In genomic region chr4:81676552-81676951, GRCh38 we compare ENCODE assay signal across 19 cellular contexts.
DNase-seq lines count a peak whose midpoint lies in the region; ATAC-seq and TF ChIP-seq lines count a peak whose summit lies in the region.
"Had no signal": no experiment of that assay in that cellular context is flagged by ENCODE, and none has a peak within 500 bp of the region (broad histone marks: within the 10 kb centered on the region; RNA-seq: fewer than 3 reads in every experiment).

No MANE protein-coding gene starts in this region.

- no peaks in the 10 kb centered on the region for H3K36me3 ChIP-seq in suprapubic skin
- H3K36me3 ChIP-seq: BLaER1 had no signal

- no peak for TF ChIP-seq POLR2A in suprapubic skin (IDR thresholded peaks at IDR 0.05)

- H3K9me3 ChIP-seq in suprapubic skin: no peaks in the 10 kb centered on the region
- H3K9me3 ChIP-seq: BLaER1 had no signal

- no peak for TF ChIP-seq EP300 in suprapubic skin (IDR thresholded peaks at IDR 0.05)

- WGBS in suprapubic skin: 42% methylated on average over 5 of the region's 5 CpGs

- peak; percentile 16 for DNase-seq in fibroblast of gingiva (ENCODE audit: low read depth)
- peak; percentile 27 for DNase-seq in mucosa of gallbladder (ENCODE audit: low spot score)
- DNase-seq in suprapubic skin (ENCODE audit: low spot score in 2 of 2): no peak
- no peak for DNase-seq in activated CD4-positive, alpha-beta T cell treated with anti-CD3 and anti-CD28 coated beads, Interleukin-2, amount 50 U/mL, for 1 hour
- no peak for DNase-seq in HCEC 1CT
- DNase-seq: CD8-positive, alpha-beta memory T cell; DMS 273 treated with DMSO at 0.1 percent for 48 hours; GOT3; HFFc6; KBM-7; NCI-H1048; NCI-H1694 treated with DMSO at 0.1 percent for 48 hours; NCI-H82; SHP77 had no signal

- TF ChIP-seq CTCF in WI38 (IDR thresholded peaks at IDR 0.05; ENCODE audit: low read depth, low read length) (0 out of 2 replicates have a peak, but pooled peaks have one; percentile 2), suprapubic skin (IDR thresholded peaks at IDR 0.05) (no peak)

- H3K4me3 ChIP-seq in WI38 (ENCODE audit: low read depth, low read length): no peak overlapping the region
- H3K4me3 ChIP-seq in suprapubic skin: no peak overlapping the region
- H3K4me3 ChIP-seq: BLaER1 had no signal

- H3K27ac ChIP-seq in suprapubic skin: peak overlapping the region; percentile 30
- H3K27ac ChIP-seq: BLaER1, HL-60 had no signal

- H3K4me1 ChIP-seq in suprapubic skin: peaks cover 10% of the 10 kb centered on the region
- H3K4me1 ChIP-seq: BLaER1 had no signal

- no peak for ATAC-seq in HG03439 (IDR thresholded peaks at IDR 0.05; ENCODE audit: unreplicated experiment)
- ATAC-seq: Panc1 had no signal

- no peaks in the 10 kb centered on the region for H3K27me3 ChIP-seq in suprapubic skin
- H3K27me3 ChIP-seq: BLaER1 had no signal

Comparison
In these comparisons a context has a peak if more than half of its experiments do, and no peak if none do; other contexts are left out.
1. DNase-seq: peak in fibroblast of gingiva (single experiment) and mucosa of gallbladder (single experiment); none in suprapubic skin (0 of 2), activated CD4-positive, alpha-beta T cell treated with anti-CD3 and anti-CD28 coated beads, Interleukin-2, amount 50 U/mL, for 1 hour (single experiment) and HCEC 1CT (single experiment).